ENCODE assay signal across 1 cellular context in the genomic region with DNA sequence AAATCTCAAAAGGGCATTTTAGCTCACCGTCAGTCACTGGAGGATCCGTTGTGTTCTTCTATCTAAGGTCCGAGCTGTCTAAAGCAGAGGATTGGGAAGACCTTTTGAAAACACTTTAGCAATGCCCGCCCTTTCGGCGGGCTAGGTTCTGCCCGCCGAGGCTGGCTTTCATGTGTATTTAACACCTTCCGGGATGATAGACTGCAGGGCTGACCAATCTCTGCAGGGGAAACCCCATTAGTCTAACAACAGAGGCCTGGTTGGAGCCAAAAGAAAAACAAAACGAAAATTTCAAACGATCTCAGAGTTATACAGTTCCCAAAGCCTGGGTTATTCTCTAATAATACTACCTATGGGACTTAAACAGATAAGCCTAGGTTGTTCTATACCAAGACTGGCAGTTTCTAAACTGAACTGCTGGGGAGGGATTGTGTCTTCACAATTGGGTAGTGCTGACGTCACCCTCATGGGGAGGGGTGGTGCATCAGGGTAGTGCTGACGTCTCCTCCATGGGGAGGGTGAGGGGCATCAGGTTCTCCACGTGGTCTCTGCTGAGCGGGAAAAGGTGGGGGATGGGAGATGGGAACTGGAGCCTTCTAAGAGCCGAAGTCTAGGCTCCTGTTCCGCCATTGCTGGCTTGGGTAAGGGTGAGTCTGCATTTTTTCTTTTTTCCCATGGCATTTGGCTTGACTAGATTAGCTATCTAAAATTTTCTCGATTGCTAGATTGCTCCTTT.
TF ChIP-seq lines count a peak whose summit lies in the region.

No MANE protein-coding gene starts in this region.

TF ChIP-seq in WTC11, 78 proteins besides CTCF, POLR2A, EP300 and RAD21 (continued from another document):
- TF ChIP-seq, protein P1, sequence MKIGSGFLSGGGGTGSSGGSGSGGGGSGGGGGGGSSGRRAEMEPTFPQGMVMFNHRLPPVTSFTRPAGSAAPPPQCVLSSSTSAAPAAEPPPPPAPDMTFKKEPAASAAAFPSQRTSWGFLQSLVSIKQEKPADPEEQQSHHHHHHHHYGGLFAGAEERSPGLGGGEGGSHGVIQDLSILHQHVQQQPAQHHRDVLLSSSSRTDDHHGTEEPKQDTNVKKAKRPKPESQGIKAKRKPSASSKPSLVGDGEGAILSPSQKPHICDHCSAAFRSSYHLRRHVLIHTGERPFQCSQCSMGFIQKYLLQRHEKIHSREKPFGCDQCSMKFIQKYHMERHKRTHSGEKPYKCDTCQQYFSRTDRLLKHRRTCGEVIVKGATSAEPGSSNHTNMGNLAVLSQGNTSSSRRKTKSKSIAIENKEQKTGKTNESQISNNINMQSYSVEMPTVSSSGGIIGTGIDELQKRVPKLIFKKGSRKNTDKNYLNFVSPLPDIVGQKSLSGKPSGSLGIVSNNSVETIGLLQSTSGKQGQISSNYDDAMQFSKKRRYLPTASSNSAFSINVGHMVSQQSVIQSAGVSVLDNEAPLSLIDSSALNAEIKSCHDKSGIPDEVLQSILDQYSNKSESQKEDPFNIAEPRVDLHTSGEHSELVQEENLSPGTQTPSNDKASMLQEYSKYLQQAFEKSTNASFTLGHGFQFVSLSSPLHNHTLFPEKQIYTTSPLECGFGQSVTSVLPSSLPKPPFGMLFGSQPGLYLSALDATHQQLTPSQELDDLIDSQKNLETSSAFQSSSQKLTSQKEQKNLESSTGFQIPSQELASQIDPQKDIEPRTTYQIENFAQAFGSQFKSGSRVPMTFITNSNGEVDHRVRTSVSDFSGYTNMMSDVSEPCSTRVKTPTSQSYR (CRISPR knock-in tag; IDR thresholded peaks at IDR 0.05) = peak; percentile 77; the same call in 1 of the 2 replicates
- TF ChIP-seq, protein P2, sequence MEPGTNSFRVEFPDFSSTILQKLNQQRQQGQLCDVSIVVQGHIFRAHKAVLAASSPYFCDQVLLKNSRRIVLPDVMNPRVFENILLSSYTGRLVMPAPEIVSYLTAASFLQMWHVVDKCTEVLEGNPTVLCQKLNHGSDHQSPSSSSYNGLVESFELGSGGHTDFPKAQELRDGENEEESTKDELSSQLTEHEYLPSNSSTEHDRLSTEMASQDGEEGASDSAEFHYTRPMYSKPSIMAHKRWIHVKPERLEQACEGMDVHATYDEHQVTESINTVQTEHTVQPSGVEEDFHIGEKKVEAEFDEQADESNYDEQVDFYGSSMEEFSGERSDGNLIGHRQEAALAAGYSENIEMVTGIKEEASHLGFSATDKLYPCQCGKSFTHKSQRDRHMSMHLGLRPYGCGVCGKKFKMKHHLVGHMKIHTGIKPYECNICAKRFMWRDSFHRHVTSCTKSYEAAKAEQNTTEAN (CRISPR knock-in tag; IDR thresholded peaks at IDR 0.05) = no peak
- no peak for TF ChIP-seq SOX15 (CRISPR knock-in tag; IDR thresholded peaks at IDR 0.05)
- TF ChIP-seq FOXP1 (CRISPR knock-in tag; IDR thresholded peaks at IDR 0.05; ENCODE audit: borderline replicate concordance) = peak; percentile 38; the same call in 1 of the 2 replicates
- TF ChIP-seq, protein P3, sequence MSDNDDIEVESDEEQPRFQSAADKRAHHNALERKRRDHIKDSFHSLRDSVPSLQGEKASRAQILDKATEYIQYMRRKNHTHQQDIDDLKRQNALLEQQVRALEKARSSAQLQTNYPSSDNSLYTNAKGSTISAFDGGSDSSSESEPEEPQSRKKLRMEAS (CRISPR knock-in tag; IDR thresholded peaks at IDR 0.05) = peak; percentile 85
- no peak for TF ChIP-seq IRF2 (CRISPR knock-in tag; IDR thresholded peaks at IDR 0.05; ENCODE audit: borderline replicate concordance, low read depth)
- TF ChIP-seq, protein P4, sequence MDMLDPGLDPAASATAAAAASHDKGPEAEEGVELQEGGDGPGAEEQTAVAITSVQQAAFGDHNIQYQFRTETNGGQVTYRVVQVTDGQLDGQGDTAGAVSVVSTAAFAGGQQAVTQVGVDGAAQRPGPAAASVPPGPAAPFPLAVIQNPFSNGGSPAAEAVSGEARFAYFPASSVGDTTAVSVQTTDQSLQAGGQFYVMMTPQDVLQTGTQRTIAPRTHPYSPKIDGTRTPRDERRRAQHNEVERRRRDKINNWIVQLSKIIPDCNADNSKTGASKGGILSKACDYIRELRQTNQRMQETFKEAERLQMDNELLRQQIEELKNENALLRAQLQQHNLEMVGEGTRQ (CRISPR knock-in tag; IDR thresholded peaks at IDR 0.05) = peak; percentile 66
- TF ChIP-seq KAT7 (CRISPR knock-in tag; IDR thresholded peaks at IDR 0.05; ENCODE audit: borderline replicate concordance) = no peak
- TF ChIP-seq, protein P5, sequence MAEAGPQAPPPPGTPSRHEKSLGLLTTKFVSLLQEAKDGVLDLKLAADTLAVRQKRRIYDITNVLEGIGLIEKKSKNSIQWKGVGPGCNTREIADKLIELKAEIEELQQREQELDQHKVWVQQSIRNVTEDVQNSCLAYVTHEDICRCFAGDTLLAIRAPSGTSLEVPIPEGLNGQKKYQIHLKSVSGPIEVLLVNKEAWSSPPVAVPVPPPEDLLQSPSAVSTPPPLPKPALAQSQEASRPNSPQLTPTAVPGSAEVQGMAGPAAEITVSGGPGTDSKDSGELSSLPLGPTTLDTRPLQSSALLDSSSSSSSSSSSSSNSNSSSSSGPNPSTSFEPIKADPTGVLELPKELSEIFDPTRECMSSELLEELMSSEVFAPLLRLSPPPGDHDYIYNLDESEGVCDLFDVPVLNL (CRISPR knock-in tag; IDR thresholded peaks at IDR 0.05; ENCODE audit: borderline replicate concordance, low read depth) = 0 out of 2 replicates have a peak, but pooled peaks have one; percentile 41
